1 cellular context compared by ENCODE assay signal in genomic region chr12:89208661-89209096, GRCh38.
TF ChIP-seq lines count a peak whose summit lies in the region.

No MANE protein-coding gene starts in this region.

TF ChIP-seq in HEK293, 187 proteins besides CTCF, POLR2A, EP300 and RAD21 (continued from another document):
- no peak for TF ChIP-seq ZNF248 (tag by site-specific recombination; IDR thresholded peaks at IDR 0.05)
- 0 out of 2 replicates have a peak, but pooled peaks have one; percentile 9 for TF ChIP-seq ZNF335 (tag by site-specific recombination; conservative IDR thresholded peaks at IDR 0.05)
- TF ChIP-seq ZNF518A (tag by site-specific recombination; conservative IDR thresholded peaks at IDR 0.05; ENCODE audit: low read depth): peak; percentile 50; the same call in 1 of the 2 replicates
